ENCODE assay signal across 15 cellular contexts in the genomic region with DNA sequence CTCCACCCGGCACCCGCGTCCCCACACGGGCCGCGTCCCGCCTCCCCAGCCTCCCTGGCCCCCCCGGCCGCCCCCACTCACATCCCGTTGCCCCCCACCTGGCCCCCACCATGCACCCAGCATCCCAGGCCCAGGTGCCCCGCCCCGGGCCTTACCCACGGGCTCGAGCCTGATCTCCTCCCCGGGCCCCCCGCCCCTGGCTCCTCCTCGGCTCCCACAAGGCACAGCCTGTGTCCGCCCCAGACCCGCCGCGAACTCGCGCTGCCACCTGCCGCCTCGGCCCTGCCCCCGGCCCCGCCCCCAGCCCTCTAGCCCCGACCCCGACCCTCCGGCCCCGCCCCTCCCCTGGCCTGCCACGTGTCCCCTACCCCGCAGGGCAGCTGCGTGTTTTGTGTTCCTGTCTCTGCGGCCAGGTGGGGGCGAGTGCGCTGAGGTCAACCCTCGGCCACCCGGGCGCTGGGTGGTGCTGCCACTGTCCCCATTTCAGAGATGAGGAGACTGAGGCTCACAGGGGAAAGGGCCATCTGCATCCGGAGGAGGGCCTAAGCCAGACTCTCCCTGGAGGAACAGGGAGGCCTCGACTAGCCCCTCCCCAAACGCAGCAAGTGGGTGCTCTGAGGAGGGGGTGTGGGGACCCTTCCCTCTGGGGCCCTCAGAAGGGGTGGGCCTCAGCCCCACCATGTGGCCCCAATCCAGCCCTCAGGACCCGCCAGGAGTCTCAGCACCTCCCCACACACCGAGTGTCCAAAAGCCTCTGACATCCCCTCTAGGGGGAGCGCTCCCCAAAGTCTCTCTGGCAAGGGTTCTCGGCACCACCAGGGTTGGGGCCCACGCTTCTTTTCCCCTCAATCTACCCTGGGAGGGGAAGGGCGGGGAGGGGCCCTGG.
DNase-seq lines count a peak whose midpoint lies in the region; ATAC-seq and TF ChIP-seq lines count a peak whose summit lies in the region.
"Had no signal": no experiment of that assay in that cellular context is flagged by ENCODE, and none has a peak within 500 bp of the region (broad histone marks: within the 10 kb centered on the region; RNA-seq: fewer than 3 reads in every experiment).

No MANE protein-coding gene starts in this region.

- no peak overlapping the region for H3K27ac ChIP-seq in sigmoid colon
- H3K27ac ChIP-seq: colonic mucosa, esophagus muscularis mucosa had no signal

- H3K36me3 ChIP-seq in Loucy (ENCODE audit: insufficient read depth, low read length) (no peaks in the 10 kb centered on the region), iPS-15b (ENCODE audit: control insufficient read depth, insufficient read depth, low read length) (no peaks in the 10 kb centered on the region), sigmoid colon (no peaks in the 10 kb centered on the region)
- H3K36me3 ChIP-seq: colonic mucosa, esophagus muscularis mucosa had no signal

- no peaks in the 10 kb centered on the region for H4K20me1 ChIP-seq in Loucy (ENCODE audit: insufficient read depth, low read length, poor library complexity, severe bottlenecking)

- intact Hi-C loops in activated CD4-positive, alpha-beta T cell treated with anti-CD3 and anti-CD28 coated beads for 36 hours (cut with DNase I, micrococcal nuclease), result no loop called here
- intact Hi-C loops in sigmoid colon (cut with DNase I), result no loop called here

- H3K9ac ChIP-seq in Loucy (ENCODE audit: low read depth, low read length, poor library complexity, severe bottlenecking), result no peak overlapping the region
- no peak overlapping the region for H3K9ac ChIP-seq in iPS-15b (ENCODE audit: low read depth, low read length)

- ATAC-seq in activated CD4-positive, alpha-beta T cell treated with anti-CD3 and anti-CD28 coated beads for 36 hours, result no peak
- ATAC-seq in T-cell (replicated peaks in 1 of 4), result no peak
- ATAC-seq in activated T-cell treated with anti-CD3 and anti-CD28 coated beads, Interleukin-2, amount 50 U/mL, for 4 hours, result no peak
- ATAC-seq: activated CD4-positive, CD25-positive, alpha-beta regulatory T cell treated with anti-CD3 and anti-CD28 coated beads, Interleukin-2, amount 50 U/mL, for 24 hours had no signal

- TF ChIP-seq CTCF in Loucy (conservative IDR thresholded peaks at IDR 0.05; ENCODE audit: low read length) (0 out of 2 replicates have a peak, but pooled peaks have one; percentile 11), sigmoid colon (IDR thresholded peaks at IDR 0.05) (no peak)

- TF ChIP-seq POLR2A in sigmoid colon (IDR thresholded peaks at IDR 0.05), result no peak

- no peak for TF ChIP-seq EP300 in sigmoid colon (IDR thresholded peaks at IDR 0.05)

- peaks cover 2% of the 10 kb centered on the region for H3K9me3 Mint-ChIP-seq in activated CD4-positive, alpha-beta T cell treated with anti-CD3 and anti-CD28 coated beads for 36 hours (ENCODE audit: low read depth)
- H3K9me3 Mint-ChIP-seq in T-cell, result peaks cover 0 to 4% (median 0%) of the 10 kb centered on the region in 3 donors
- H3K9me3 Mint-ChIP-seq in activated T-cell treated with anti-CD3 and anti-CD28 coated beads, Interleukin-2, amount 50 U/mL, for 4 hours, result no peaks in the 10 kb centered on the region
- H3K9me3 Mint-ChIP-seq: activated T-helper 1 cell treated with anti-CD3 and anti-CD28 coated beads, Interleukin-12 subunit alpha, Interleukin-12 subunit beta, Interleukin-2, Interleukin-4 antibody, amounts not matched to agents 30 ng/mL and 10 ng/mL and 1 ng/mL, durations not matched to agents 14 hours and 24 hours and 36 hours had no signal

- H3K4me2 ChIP-seq in Loucy (ENCODE audit: low read depth, low read length, poor library complexity, severe bottlenecking), result no peak overlapping the region
- H3K4me2 ChIP-seq: smooth muscle cell had no signal

- H3K4me3 ChIP-seq in Loucy (ENCODE audit: low read length, poor library complexity, severe bottlenecking) (no peak overlapping the region), iPS-15b (ENCODE audit: low read depth, low read length) (peak overlapping the region; percentile 30), sigmoid colon (no peak overlapping the region)
- H3K4me3 ChIP-seq: colonic mucosa, esophagus muscularis mucosa, smooth muscle cell had no signal

- 13 to 16% methylated on average over 49 of the region's 49 CpGs for WGBS in sigmoid colon, 2 donors

- H2AFZ ChIP-seq in Loucy (ENCODE audit: low read length), result no peak overlapping the region

- no peaks in the 10 kb centered on the region for H3F3A ChIP-seq in Loucy (ENCODE audit: low read depth)

- POLR2A ChIA-PET in activated CD4-positive, alpha-beta T cell treated with anti-CD3 and anti-CD28 coated beads for 36 hours (lab: Charles Lee), result no interaction called here
- POLR2A ChIA-PET in T-cell (lab: Charles Lee), result no interaction called here

- H3K79me2 ChIP-seq in Loucy (ENCODE audit: insufficient read depth, low read length), result no peaks in the 10 kb centered on the region

- no peaks in the 10 kb centered on the region for H3K27me3 ChIP-seq in Loucy (ENCODE audit: insufficient read depth, low read length, poor library complexity, severe bottlenecking)
- H3K27me3 ChIP-seq in iPS-15b (ENCODE audit: control insufficient read depth, insufficient read depth, low read length), result no peaks in the 10 kb centered on the region
- peaks cover 10 to 39% (median 28%) of the 10 kb centered on the region in 3 donors for H3K27me3 ChIP-seq in sigmoid colon

- no peaks in the 10 kb centered on the region for H3K9me2 ChIP-seq in Loucy (replicated peaks; ENCODE audit: low read depth, low read length)

- CTCF ChIA-PET in activated CD4-positive, alpha-beta T cell treated with anti-CD3 and anti-CD28 coated beads for 36 hours (lab: Charles Lee), result no interaction called here
- CTCF ChIA-PET in T-cell (lab: Charles Lee), result no interaction called here

- peaks cover 2% of the 10 kb centered on the region for H3K36me3 Mint-ChIP-seq in activated CD4-positive, alpha-beta T cell treated with anti-CD3 and anti-CD28 coated beads for 36 hours (ENCODE audit: low read depth)
- H3K36me3 Mint-ChIP-seq in T-cell, result peaks cover 9% of the 10 kb centered on the region
- H3K36me3 Mint-ChIP-seq in activated T-cell treated with anti-CD3 and anti-CD28 coated beads, Interleukin-2, amount 50 U/mL, for 4 hours (ENCODE audit: insufficient read depth), result peaks cover 3% of the 10 kb centered on the region

- H3K4me1 ChIP-seq in Loucy (ENCODE audit: insufficient read depth, low read length, poor library complexity, severe bottlenecking) (no peaks in the 10 kb centered on the region), iPS-15b (ENCODE audit: control insufficient read depth, insufficient read depth, low read length) (no peaks in the 10 kb centered on the region), sigmoid colon (peaks cover 0 to 5% (median 0%) of the 10 kb centered on the region in 4 donors)
- H3K4me1 ChIP-seq: colonic mucosa had no signal

- H3K4me3 Mint-ChIP-seq in activated CD4-positive, alpha-beta T cell treated with anti-CD3 and anti-CD28 coated beads for 36 hours, result no peak overlapping the region
- no peak overlapping the region for H3K4me3 Mint-ChIP-seq in T-cell
- H3K4me3 Mint-ChIP-seq in activated T-cell treated with anti-CD3 and anti-CD28 coated beads, Interleukin-2, amount 50 U/mL, for 4 hours, result no peak overlapping the region
- H3K4me3 Mint-ChIP-seq: activated T-helper 1 cell treated with anti-CD3 and anti-CD28 coated beads, Interleukin-12 subunit alpha, Interleukin-12 subunit beta, Interleukin-2, Interleukin-4 antibody, amounts not matched to agents 30 ng/mL and 10 ng/mL and 1 ng/mL, durations not matched to agents 14 hours and 24 hours and 36 hours had no signal

- DNase-seq in activated CD4-positive, alpha-beta T cell treated with anti-CD3 and anti-CD28 coated beads for 36 hours, result peak; percentile 15
- DNase-seq in activated CD4-positive, alpha-beta T cell treated with anti-CD3 and anti-CD28 coated beads for 48 hours, result no peak
- DNase-seq in sigmoid colon (peak; percentile 50), T-cell (no peak), amniotic stem cell (lab: John Stamatoyannopoulos, UW) (no peak)
- no peak for DNase-seq in activated T-cell treated with anti-CD3 and anti-CD28 coated beads, Interleukin-2, amount 50 U/mL, for 4 hours
- DNase-seq: colonic mucosa, hippocampal formation, NCI-H1048 had no signal

- peaks cover 20% of the 10 kb centered on the region for H3K27me3 Mint-ChIP-seq in activated CD4-positive, alpha-beta T cell treated with anti-CD3 and anti-CD28 coated beads for 36 hours
- peaks cover 9 to 39% of the 10 kb centered on the region in 2 donors for H3K27me3 Mint-ChIP-seq in T-cell
- H3K27me3 Mint-ChIP-seq in activated T-cell treated with anti-CD3 and anti-CD28 coated beads, Interleukin-2, amount 50 U/mL, for 4 hours (ENCODE audit: low read depth), result peaks cover 23% of the 10 kb centered on the region

- H3K27ac Mint-ChIP-seq in activated CD4-positive, alpha-beta T cell treated with anti-CD3 and anti-CD28 coated beads for 36 hours, result no peak overlapping the region
- no peak overlapping the region for H3K27ac Mint-ChIP-seq in T-cell
- H3K27ac Mint-ChIP-seq: activated T-helper 1 cell treated with anti-CD3 and anti-CD28 coated beads, Interleukin-12 subunit alpha, Interleukin-12 subunit beta, Interleukin-2, Interleukin-4 antibody, amounts not matched to agents 30 ng/mL and 10 ng/mL and 1 ng/mL, durations not matched to agents 14 hours and 24 hours and 36 hours had no signal

- H3K9me3 ChIP-seq in Loucy (ENCODE audit: insufficient read depth, low read depth, low read length), result no peaks in the 10 kb centered on the region
- H3K9me3 ChIP-seq in iPS-15b (ENCODE audit: control insufficient read depth, insufficient read depth, low read length), result no peaks in the 10 kb centered on the region
- H3K9me3 ChIP-seq in sigmoid colon, result no peaks in the 10 kb centered on the region
- H3K9me3 ChIP-seq: colonic mucosa, esophagus muscularis mucosa had no signal

- no peaks in the 10 kb centered on the region for H3K4me1 Mint-ChIP-seq in activated CD4-positive, alpha-beta T cell treated with anti-CD3 and anti-CD28 coated beads for 36 hours
- H3K4me1 Mint-ChIP-seq in T-cell, result peaks cover 0 to 5% (median 0%) of the 10 kb centered on the region in 3 donors
- H3K4me1 Mint-ChIP-seq in activated T-cell treated with anti-CD3 and anti-CD28 coated beads, Interleukin-2, amount 50 U/mL, for 4 hours (ENCODE audit: low read depth), result no peaks in the 10 kb centered on the region

Comparison
In these comparisons a context has a peak if more than half of its experiments do, and no peak if none do; other contexts are left out.
1. DNase-seq: peak in activated CD4-positive, alpha-beta T cell treated with anti-CD3 and anti-CD28 coated beads for 36 hours (single experiment) and sigmoid colon (single experiment); none in activated CD4-positive, alpha-beta T cell treated with anti-CD3 and anti-CD28 coated beads for 48 hours (single experiment), T-cell (0 of 34), activated T-cell treated with anti-CD3 and anti-CD28 coated beads, Interleukin-2, amount 50 U/mL, for 4 hours (single experiment) and amniotic stem cell (single experiment).